ENCODE assay signal across 8 cellular contexts in genomic region chr19:39335168-39335567, GRCh38. TPM values are rescaled to one million over a fixed set of nuclear protein-coding genes. Genes with fewer than 3 reads are reported as not detected.
DNase-seq lines count a peak whose midpoint lies in the region; ATAC-seq and TF ChIP-seq lines count a peak whose summit lies in the region.

No MANE protein-coding gene starts in this region.

- H3K27me3 Mint-ChIP-seq in endothelial cell (ENCODE audit: unreplicated experiment), result peaks cover 1% of the 10 kb centered on the region

- ATAC-seq in GM19324 (IDR thresholded peaks at IDR 0.05; ENCODE audit: low FRiP score, unreplicated experiment), result peak; percentile 7
- ATAC-seq in stimulated activated effector memory CD8-positive, alpha-beta T cell treated with anti-CD3 and anti-CD28 coated beads, Interleukin-12 subunit alpha, Interleukin-12 subunit beta, amount 100 ng/mL, for 72 hours, result peak; percentile 58
- ATAC-seq in GM19328 (IDR thresholded peaks at IDR 0.05; ENCODE audit: unreplicated experiment), result no peak

- no peaks in the 10 kb centered on the region for H3K36me3 Mint-ChIP-seq in endothelial cell (ENCODE audit: low read depth, unreplicated experiment)
- H3K36me3 Mint-ChIP-seq in stimulated activated effector memory CD8-positive, alpha-beta T cell treated with anti-CD3 and anti-CD28 coated beads, Interleukin-12 subunit alpha, Interleukin-12 subunit beta, amount 100 ng/mL, for 72 hours, result peaks cover 60% of the 10 kb centered on the region

- H3K9me3 Mint-ChIP-seq in endothelial cell (ENCODE audit: unreplicated experiment), result no peaks in the 10 kb centered on the region
- no peaks in the 10 kb centered on the region for H3K9me3 Mint-ChIP-seq in stimulated activated effector memory CD8-positive, alpha-beta T cell treated with anti-CD3 and anti-CD28 coated beads, Interleukin-12 subunit alpha, Interleukin-12 subunit beta, amount 100 ng/mL, for 72 hours

- DNase-seq in OCI-M1 (lab: John Stamatoyannopoulos, UW) (peak; percentile 64), endothelial cell (ENCODE audit: low spot score) (no peak), NCI-H1105 treated with DMSO at 0.1 percent for 48 hours (lab: John Stamatoyannopoulos, UW) (no peak), T1000 (lab: John Stamatoyannopoulos, UW) (no peak), KG1 (lab: John Stamatoyannopoulos, UW) (no peak)
- peak in 1 of 2 donors; percentile 59 for DNase-seq in stimulated activated effector memory CD8-positive, alpha-beta T cell treated with anti-CD3 and anti-CD28 coated beads, Interleukin-12 subunit alpha, Interleukin-12 subunit beta, amount 100 ng/mL, for 72 hours (ENCODE audit: low spot score in 2 of 2)

- no peak for TF ChIP-seq CTCF in endothelial cell (IDR thresholded peaks at IDR 0.05; ENCODE audit: unreplicated experiment)

- peak overlapping the region; percentile 72 for H3K27ac Mint-ChIP-seq in endothelial cell (ENCODE audit: unreplicated experiment)
- peak overlapping the region; percentile 98 for H3K27ac Mint-ChIP-seq in stimulated activated effector memory CD8-positive, alpha-beta T cell treated with anti-CD3 and anti-CD28 coated beads, Interleukin-12 subunit alpha, Interleukin-12 subunit beta, amount 100 ng/mL, for 72 hours

- peaks cover 17% of the 10 kb centered on the region for H3K4me1 Mint-ChIP-seq in endothelial cell (ENCODE audit: unreplicated experiment)
- peaks cover 44% of the 10 kb centered on the region for H3K4me1 Mint-ChIP-seq in stimulated activated effector memory CD8-positive, alpha-beta T cell treated with anti-CD3 and anti-CD28 coated beads, Interleukin-12 subunit alpha, Interleukin-12 subunit beta, amount 100 ng/mL, for 72 hours

- H3K4me3 Mint-ChIP-seq in endothelial cell (ENCODE audit: unreplicated experiment), result peak overlapping the region; percentile 73
- H3K4me3 Mint-ChIP-seq in stimulated activated effector memory CD8-positive, alpha-beta T cell treated with anti-CD3 and anti-CD28 coated beads, Interleukin-12 subunit alpha, Interleukin-12 subunit beta, amount 100 ng/mL, for 72 hours, result peak overlapping the region; percentile 97

RNA-seq across cellular contexts. Expression of gene GMFG, which starts 0.7 kb away (rescaled TPM):
- total RNA-seq in endothelial cell (ENCODE audit: unreplicated experiment), result 36.2 TPM

RNA-seq across cellular contexts. Expression of gene SAMD4B, which starts 7.1 kb away (rescaled TPM):
- total RNA-seq in endothelial cell (ENCODE audit: unreplicated experiment), result 127 TPM

RNA-seq across cellular contexts. Expression of gene LRFN1, which starts 14.5 kb away (rescaled TPM):
- total RNA-seq in endothelial cell (ENCODE audit: unreplicated experiment), result 0.33 TPM

RNA-seq across cellular contexts. Expression of gene IFNL1, which starts 39.0 kb away (rescaled TPM):
- total RNA-seq in endothelial cell (ENCODE audit: unreplicated experiment), result not detected

RNA-seq across cellular contexts. Expression of gene PAF1, which starts 55.7 kb away (rescaled TPM):
- total RNA-seq in endothelial cell (ENCODE audit: unreplicated experiment), result 31.7 TPM
